8 cellular contexts compared by ENCODE assay signal in genomic region chr2:142130111-142131015, GRCh38. TPM values are rescaled to one million over a fixed set of nuclear protein-coding genes. Genes with fewer than 3 reads are reported as not detected.
DNase-seq lines count a peak whose midpoint lies in the region; ATAC-seq and TF ChIP-seq lines count a peak whose summit lies in the region.

No MANE protein-coding gene starts in this region.

- H3K27ac ChIP-seq in adrenal gland = peak overlapping the region in 4 of 5 donors; percentile 21 to 70 (median 48)
- H3K27ac ChIP-seq in ovary = no peak overlapping the region

- H3K4me3 ChIP-seq in adrenal gland (peak overlapping the region in 3 of 4 donors; percentile 16 to 63 (median 40)), ovary (peak overlapping the region; percentile 40)

- no peaks in the 10 kb centered on the region for H3K9me3 ChIP-seq in adrenal gland (replicated peaks in 1 of 3)
- no peaks in the 10 kb centered on the region for H3K9me3 ChIP-seq in ovary

- 1% methylated on average over 42 to 69 of the region's 69 CpGs for WGBS in adrenal gland, 4 donors
- WGBS in ovary, 3 donors = 1% methylated on average over 64 to 69 of the region's 69 CpGs

- TF ChIP-seq POLR2A in adrenal gland (IDR thresholded peaks at IDR 0.05) (peak in 1 of 2 donors; percentile 64), ovary (IDR thresholded peaks at IDR 0.05) (no peak)

- in situ Hi-C loops in ACHN (cut with HindIII; ENCODE audit: low pct_ligation_motif_present, low pct_unique_long_range_greater_than_20kb, low sequenced_read_pairs) = no loop called here

- no peak for TF ChIP-seq CTCF in adrenal gland (IDR thresholded peaks at IDR 0.05)
- TF ChIP-seq CTCF in ovary (IDR thresholded peaks at IDR 0.05) = no peak

- no peak for TF ChIP-seq EP300 in ovary (IDR thresholded peaks at IDR 0.05)

- H3K4me1 ChIP-seq in adrenal gland (replicated peaks in 1 of 2) (peaks cover 0 to 15% of the 10 kb centered on the region in 2 donors), ovary (ENCODE audit: insufficient read depth) (peaks cover 4% of the 10 kb centered on the region)

- ATAC-seq in GM19035 (IDR thresholded peaks at IDR 0.05; ENCODE audit: unreplicated experiment) = peak; percentile 34

- intact Hi-C loops in adrenal gland (cut with DNase I) (no loop called here), cardiac septum (cut with DNase I) (no loop called here), ovary (cut with DNase I) (no loop called here)

- peak; percentile 31 for DNase-seq in ACHN
- DNase-seq in LHCN-M2 (ENCODE audit: low read depth) = peak; percentile 6
- peak; percentile 58 to 78 (median 70) for DNase-seq in adrenal gland
- DNase-seq in cardiac septum (ENCODE audit: low spot score) = peak; percentile 74
- peak; percentile 29 to 60 (median 36) for DNase-seq in ovary
- no peak for DNase-seq in NAMALWA (ENCODE audit: low spot score)
- DNase-seq in activated naive CD4-positive, alpha-beta T cell (lab: John Stamatoyannopoulos, UW) = no peak

- peaks cover 10% of the 10 kb centered on the region for H3K27me3 ChIP-seq in adrenal gland
- H3K27me3 ChIP-seq in ovary = no peaks in the 10 kb centered on the region

- H3K36me3 ChIP-seq in adrenal gland (replicated peaks in 1 of 2) = no peaks in the 10 kb centered on the region
- no peaks in the 10 kb centered on the region for H3K36me3 ChIP-seq in ovary

RNA-seq across cellular contexts. Expression of gene LRP1B, which starts 0.5 kb away (rescaled TPM):
- total RNA-seq in LHCN-M2 (2014; rRNA removed) (under 0.01 and 0.11 TPM in 2 replicates), adrenal gland (1 to 10 TPM in 7 of 8 donors, under 1 TPM in 1; 0.95 to 5.4 (median 2.8) TPM), cardiac septum (0.27 TPM), ovary (1 to 10 TPM in 1 of 7 donors, under 1 TPM in 6; 0.18 to 2.6 (median 0.45) TPM)
- not detected for polyA plus RNA-seq in LHCN-M2 (2012)
- polyA plus RNA-seq in adrenal gland (under 1 TPM; 0.84 to 0.97 (median 0.90) TPM), ovary (under 1 TPM; 0.08 to 0.20 TPM)

Comparison
In these comparisons a context has a peak if more than half of its experiments do, and no peak if none do; other contexts are left out.
1. DNase-seq: peak in ACHN (single experiment), LHCN-M2 (single experiment), adrenal gland (7 of 7), cardiac septum (single experiment) and ovary (5 of 5); none in NAMALWA (single experiment) and activated naive CD4-positive, alpha-beta T cell (0 of 4).
2. H3K27ac ChIP-seq: peak in adrenal gland (4 of 5); none in ovary (0 of 2).